ENCODE assay signal across 13 cellular contexts in genomic region chr16:2196981-2197511, GRCh38. TPM values are rescaled to one million over a fixed set of nuclear protein-coding genes. Genes with fewer than 3 reads are reported as not detected.
DNase-seq lines count a peak whose midpoint lies in the region; FAIRE-seq and TF ChIP-seq lines count a peak whose summit lies in the region.
"Had no signal": no experiment of that assay in that cellular context is flagged by ENCODE, and none has a peak within 500 bp of the region (broad histone marks: within the 10 kb centered on the region; RNA-seq: fewer than 3 reads in every experiment).

No MANE protein-coding gene starts in this region.

- peaks cover 26% of the 10 kb centered on the region for H3F3A ChIP-seq in neural progenitor cell (ENCODE audit: low read depth)

- FAIRE-seq in GM12892 (lab: Jason Lieb, UNC), result no peak

- H3K27me3 Mint-ChIP-seq in CD14-positive monocyte (ENCODE audit: low read depth in 3 of 3) (peaks cover 52 to 82% (median 60%) of the 10 kb centered on the region in 3 donors), neural progenitor cell (ENCODE audit: insufficient read depth, low read depth) (peaks cover 17% of the 10 kb centered on the region)

- 23% methylated on average over 31 of the region's 32 CpGs for WGBS in HUES64

- H3K4me1 ChIP-seq in HUES64 (ENCODE audit: insufficient read depth, low read length) (no peaks in the 10 kb centered on the region), neural progenitor cell (peaks cover 14% of the 10 kb centered on the region)

- H3K27me3 ChIP-seq in HUES64 (ENCODE audit: insufficient read depth, low read length) (peaks cover 52% of the 10 kb centered on the region), dorsolateral prefrontal cortex (peaks cover 0 to 35% (median 0%) of the 10 kb centered on the region in 45 donors), neural progenitor cell (peaks cover 63% of the 10 kb centered on the region)

- H3K27ac Mint-ChIP-seq in CD14-positive monocyte (no peak overlapping the region), neural progenitor cell (no peak overlapping the region)

- no peaks in the 10 kb centered on the region for H3K36me3 Mint-ChIP-seq in CD14-positive monocyte
- no peaks in the 10 kb centered on the region for H3K36me3 Mint-ChIP-seq in neural progenitor cell

- peaks cover 17% of the 10 kb centered on the region for H4K20me1 ChIP-seq in neural progenitor cell (ENCODE audit: low read depth)

- peak overlapping the region; percentile 27 to 76 for H3K4me3 Mint-ChIP-seq in CD14-positive monocyte
- peak overlapping the region; percentile 81 for H3K4me3 Mint-ChIP-seq in neural progenitor cell

- TF ChIP-seq CTCF in CD14-positive monocyte (IDR thresholded peaks at IDR 0.05), result no peak
- no peak for TF ChIP-seq CTCF in dorsolateral prefrontal cortex (IDR thresholded peaks at IDR 0.05 in 54 of 56, conservative IDR thresholded peaks at IDR 0.05 in 2 of 56; ENCODE audit: low read depth in 1 of 56, partially characterized antibody in 56 of 56)
- TF ChIP-seq CTCF in neural progenitor cell (IDR thresholded peaks at IDR 0.05), result no peak

- H3K79me2 ChIP-seq in neural progenitor cell (ENCODE audit: low read depth), result no peaks in the 10 kb centered on the region

- H3K4me1 Mint-ChIP-seq in CD14-positive monocyte (peaks cover 4% of the 10 kb centered on the region), neural progenitor cell (peaks cover 8% of the 10 kb centered on the region)

- H3K27ac ChIP-seq in HUES64 (ENCODE audit: low read depth, low read length) (no peak overlapping the region), dorsolateral prefrontal cortex (peak overlapping the region in 24 of 59 donors; percentile 8 to 83 (median 52)), neural progenitor cell (no peak overlapping the region)
- H3K27ac ChIP-seq: brain microvascular endothelial cell, right atrium auricular region had no signal

- H3K9ac ChIP-seq in HUES64 (ENCODE audit: low read depth, low read length) (no peak overlapping the region; the same call in 1 of the 2 replicates), neural progenitor cell (no peak overlapping the region)

- no peak for TF ChIP-seq POLR2A in GM12892 (IDR thresholded peaks at IDR 0.05; ENCODE audit: low read depth, low read length)

- H3K36me3 ChIP-seq in HUES64 (ENCODE audit: insufficient read depth, low read length) (no peaks in the 10 kb centered on the region), neural progenitor cell (no peaks in the 10 kb centered on the region)
- H3K36me3 ChIP-seq: brain microvascular endothelial cell, right atrium auricular region had no signal

- DNase-seq in CD14-positive monocyte (ENCODE audit: low spot score), result no peak
- no peak for DNase-seq in dorsolateral prefrontal cortex
- DNase-seq in neural progenitor cell (ENCODE audit: low spot score), result no peak
- DNase-seq in GM12892 (ENCODE audit: insufficient read length), result no peak
- no peak for DNase-seq in NCI-H82 treated with DMSO at 0.1 percent for 48 hours (lab: John Stamatoyannopoulos, UW; ENCODE audit: unreplicated experiment)
- DNase-seq in anterior cingulate cortex (lab: John Stamatoyannopoulos, UW), result no peak
- no peak for DNase-seq in NCI-H526 (lab: John Stamatoyannopoulos, UW)
- DNase-seq: activated CD4-positive, alpha-beta T cell treated with anti-CD3 and anti-CD28 coated beads, Interleukin-2, amount 50 U/mL, for 48 hours; brain microvascular endothelial cell; left colon; SHP77 treated with DMSO at 0.1 percent for 48 hours had no signal

- peak overlapping the region; percentile 50 for H2AFZ ChIP-seq in neural progenitor cell (replicated peaks)

- intact Hi-C loops in CD14-positive monocyte (cut with micrococcal nuclease), result loop anchor here in 1 of 2 donors (5.0 kb wide), 1 partner anchor 55 kb away; the partner anchor contains the start of gene ECI1
- intact Hi-C loops in dorsolateral prefrontal cortex (cut with DNase I), result no loop called here

- H3K9me3 Mint-ChIP-seq in CD14-positive monocyte (peaks cover 0 to 16% (median 4%) of the 10 kb centered on the region in 7 donors), neural progenitor cell (no peaks in the 10 kb centered on the region)

- peak overlapping the region; percentile 50 for H3K4me3 ChIP-seq in HUES64 (ENCODE audit: low read length)
- H3K4me3 ChIP-seq in dorsolateral prefrontal cortex, result peak overlapping the region in 49 of 59 donors; percentile 16 to 63 (median 41)
- H3K4me3 ChIP-seq in neural progenitor cell, result peak overlapping the region; percentile 48

- H3K4me2 ChIP-seq in neural progenitor cell, result peak overlapping the region; percentile 85

- H3K9me3 ChIP-seq in HUES64 (ENCODE audit: insufficient read depth, low read depth, low read length) (no peaks in the 10 kb centered on the region), neural progenitor cell (ENCODE audit: low read depth) (no peaks in the 10 kb centered on the region)
- H3K9me3 ChIP-seq: right atrium auricular region had no signal

RNA-seq across cellular contexts. Expression of gene CASKIN1, which starts 0.6 kb away (rescaled TPM):
- polyA plus RNA-seq in CD14-positive monocyte, result not detected
- 1.9 TPM for polyA plus RNA-seq in HUES64 (2013, experiment 1 of 2)
- polyA plus RNA-seq in HUES64 (2013, experiment 2 of 2), result 2.3 TPM
- total RNA-seq in dorsolateral prefrontal cortex, result 100 to 1,000 TPM in 111 of 120 experiments, 10 to 100 TPM in 9; 50.8 to 265 (median 149) TPM
- total RNA-seq in neural progenitor cell (ENCODE audit: low replicate concordance), result 1.6 and 9.0 TPM in 2 replicates
- polyA plus RNA-seq in GM12892 (2012; ENCODE audit: missing spikeins), result 0.06 TPM

RNA-seq across cellular contexts. Expression of gene MLST8, which starts 8.2 kb away (rescaled TPM):
- 10 to 100 TPM; 29.9 to 30.5 TPM for polyA plus RNA-seq in CD14-positive monocyte
- polyA plus RNA-seq in HUES64 (2013, experiment 1 of 2), result 66.0 TPM
- 70.6 TPM for polyA plus RNA-seq in HUES64 (2013, experiment 2 of 2)
- total RNA-seq in dorsolateral prefrontal cortex, result 10 to 100 TPM; 36.3 to 86.0 (median 59.4) TPM
- 24.9 and 89.0 TPM in 2 replicates for total RNA-seq in neural progenitor cell (ENCODE audit: low replicate concordance)
- polyA plus RNA-seq in GM12892 (2012; ENCODE audit: missing spikeins), result 28.7 TPM

RNA-seq across cellular contexts. Expression of gene BRICD5, which starts 13.6 kb away (rescaled TPM):
- not detected for polyA plus RNA-seq in CD14-positive monocyte
- 7.9 TPM for polyA plus RNA-seq in HUES64 (2013, experiment 1 of 2)
- polyA plus RNA-seq in HUES64 (2013, experiment 2 of 2), result 5.9 TPM
- total RNA-seq in dorsolateral prefrontal cortex (10 to 100 TPM in 119 of 120 experiments, 1 to 10 TPM in 1; 9.3 to 42.9 (median 24.0) TPM), neural progenitor cell (ENCODE audit: low replicate concordance) (5.2 and 14.5 TPM in 2 replicates)
- 1.0 TPM for polyA plus RNA-seq in GM12892 (2012; ENCODE audit: missing spikeins)

RNA-seq across cellular contexts. Expression of gene PGP, which starts 17.6 kb away (rescaled TPM):
- polyA plus RNA-seq in CD14-positive monocyte, result 10 to 100 TPM in 1 of 2 donors, 1 to 10 TPM in 1; 7.2 to 20.2 TPM
- polyA plus RNA-seq in HUES64 (2013, experiment 1 of 2), result 33.7 TPM
- 31.4 TPM for polyA plus RNA-seq in HUES64 (2013, experiment 2 of 2)
- total RNA-seq in dorsolateral prefrontal cortex (10 to 100 TPM; 29.8 to 66.3 (median 45.6) TPM), neural progenitor cell (ENCODE audit: low replicate concordance) (13.3 and 42.9 TPM in 2 replicates)
- 7.5 TPM for polyA plus RNA-seq in GM12892 (2012; ENCODE audit: missing spikeins)

RNA-seq across cellular contexts. Expression of gene E4F1, which starts 26.3 kb away (rescaled TPM):
- 1 to 10 TPM; 4.9 to 5.8 TPM for polyA plus RNA-seq in CD14-positive monocyte
- 17.1 TPM for polyA plus RNA-seq in HUES64 (2013, experiment 1 of 2)
- 17.0 TPM for polyA plus RNA-seq in HUES64 (2013, experiment 2 of 2)
- 10 to 100 TPM; 22.7 to 49.6 (median 30.9) TPM for total RNA-seq in dorsolateral prefrontal cortex
- total RNA-seq in neural progenitor cell (ENCODE audit: low replicate concordance), result 7.4 and 37.7 TPM in 2 replicates
- polyA plus RNA-seq in GM12892 (2012; ENCODE audit: missing spikeins), result 4.2 TPM
